Comparison of ENCODE assay signal across 11 cellular contexts in the genomic region with DNA sequence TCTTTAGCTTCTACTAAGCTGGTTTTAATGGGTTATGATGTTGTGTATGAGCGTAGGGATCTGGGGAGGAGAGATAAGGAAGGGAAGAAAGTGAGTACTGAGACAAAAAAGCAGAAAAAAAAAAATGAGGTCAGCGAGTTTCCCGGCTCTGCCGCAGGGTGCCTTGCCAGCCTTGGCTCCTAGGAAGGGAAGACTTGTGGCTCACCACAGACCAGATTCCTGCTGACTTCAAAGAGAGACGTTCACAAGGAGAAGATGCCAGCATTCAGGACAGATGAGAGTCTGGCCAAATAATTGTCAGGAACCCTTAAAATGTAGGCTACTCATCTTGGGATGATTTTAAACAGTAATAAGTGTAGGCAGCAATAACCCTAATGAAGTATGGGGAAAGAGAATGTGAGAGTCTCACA. TPM values are rescaled to one million over a fixed set of nuclear protein-coding genes. Genes with fewer than 3 reads are reported as not detected.
DNase-seq lines count a peak whose midpoint lies in the region; ATAC-seq, FAIRE-seq and TF ChIP-seq lines count a peak whose summit lies in the region.
"Had no signal": no experiment of that assay in that cellular context is flagged by ENCODE, and none has a peak within 500 bp of the region (broad histone marks: within the 10 kb centered on the region; RNA-seq: fewer than 3 reads in every experiment).

No MANE protein-coding gene starts in this region.

- H3K4me1 ChIP-seq in BE2C: peaks cover 6% of the 10 kb centered on the region; the same call in 1 of the 2 replicates

- no peak for TF ChIP-seq POLR2A in GM12892 (IDR thresholded peaks at IDR 0.05; ENCODE audit: low read depth, low read length)

- no peak for ATAC-seq in HG02852 (IDR thresholded peaks at IDR 0.05; ENCODE audit: unreplicated experiment)

- H3K9me3 ChIP-seq in BE2C: no peaks in the 10 kb centered on the region

- H3K27me3 ChIP-seq in BE2C: no peaks in the 10 kb centered on the region

- TF ChIP-seq CTCF in BE2C (IDR thresholded peaks at IDR 0.05; ENCODE audit: low read depth, low read length): no peak

- H3K36me3 ChIP-seq in BE2C: no peaks in the 10 kb centered on the region

- in situ Hi-C loops in G401 (cut with HindIII; ENCODE audit: low sequenced_read_pairs): no loop called here

- DNase-seq in G401 (ENCODE audit: low spot score) (peak; percentile 63), UCSD-AML1 (lab: John Stamatoyannopoulos, UW; ENCODE audit: unreplicated experiment) (peak; percentile 21), globus pallidus (ENCODE audit: low spot score) (peak; percentile 25), retina (peak; percentile 34), NCI-H1092 (lab: John Stamatoyannopoulos, UW) (no peak), BE2C (no peak), GM12892 (ENCODE audit: insufficient read length) (no peak)
- DNase-seq: activated T-cell treated with anti-CD3 and anti-CD28 coated beads for 4 hours, NCI-H1930 had no signal

- no peak for FAIRE-seq in GM12892 (lab: Jason Lieb, UNC)
- FAIRE-seq: frontal cortex had no signal

- H3K4me3 ChIP-seq in BE2C (ENCODE audit: low read depth, low read length): no peak overlapping the region

RNA-seq across cellular contexts. Expression of gene FAS, which starts 11.4 kb away (rescaled TPM):
- total RNA-seq in G401 (2014; rRNA removed; shearing (Covaris generic)): 0.31 and 4.5 TPM in 2 replicates
- polyA plus RNA-seq in BE2C (2012; ENCODE audit: insufficient read depth, insufficient read length, low read depth): 2.9 TPM
- polyA plus RNA-seq in GM12892 (2012; ENCODE audit: missing spikeins): 81.0 TPM

RNA-seq across cellular contexts. Expression of gene ACTA2, which starts 26.6 kb away (rescaled TPM):
- 10.6 and 14.2 TPM in 2 replicates for total RNA-seq in G401 (2014; rRNA removed; shearing (Covaris generic))
- 14.3 TPM for polyA plus RNA-seq in BE2C (2012; ENCODE audit: insufficient read depth, insufficient read length, low read depth)
- 36.7 TPM for polyA plus RNA-seq in GM12892 (2012; ENCODE audit: missing spikeins)

Comparison
In these comparisons a context has a peak if more than half of its experiments do, and no peak if none do; other contexts are left out.
1. DNase-seq: peak in G401 (single experiment), UCSD-AML1 (single experiment), globus pallidus (single experiment) and retina (single experiment); none in NCI-H1092 (single experiment), BE2C (single experiment) and GM12892 (single experiment).